ENCODE assay signal across 13 cellular contexts in the genomic region with DNA sequence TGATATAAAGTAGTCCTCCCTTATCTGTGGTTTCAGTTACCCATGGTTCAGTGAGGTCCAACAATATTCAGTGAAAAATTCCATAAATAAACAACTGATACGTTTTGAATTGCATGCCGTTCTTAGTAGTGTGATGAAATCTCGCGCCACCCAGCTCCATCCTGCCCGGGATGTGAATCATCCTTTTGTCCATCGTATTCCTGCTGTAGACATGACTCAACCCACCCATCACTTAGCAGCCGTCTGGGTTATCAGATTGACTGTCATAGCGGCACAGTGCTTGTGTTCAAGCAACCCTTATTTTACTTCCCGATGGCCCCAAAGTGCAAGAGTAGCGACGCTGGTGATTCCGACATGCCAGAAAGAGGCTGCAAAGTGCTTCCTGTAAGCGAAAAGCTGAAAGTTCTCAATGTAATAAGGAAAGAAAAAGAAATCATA. TPM values are rescaled to one million over a fixed set of nuclear protein-coding genes. Genes with fewer than 3 reads are reported as not detected.
DNase-seq lines count a peak whose midpoint lies in the region; ATAC-seq, FAIRE-seq and TF ChIP-seq lines count a peak whose summit lies in the region.
"Had no signal": no experiment of that assay in that cellular context is flagged by ENCODE, and none has a peak within 500 bp of the region (broad histone marks: within the 10 kb centered on the region; RNA-seq: fewer than 3 reads in every experiment).

No MANE protein-coding gene starts in this region.

- TF ChIP-seq RAD21 in HepG2 (CRISPR knock-in tag; IDR thresholded peaks at IDR 0.05), result no peak

- H3K4me1 Mint-ChIP-seq in endothelial cell (ENCODE audit: unreplicated experiment), result no peaks in the 10 kb centered on the region
- no peaks in the 10 kb centered on the region for H3K4me1 Mint-ChIP-seq in activated CD4-positive, alpha-beta memory T cell treated with anti-CD3 and anti-CD28 coated beads, Interleukin-2, amount 10 ng/mL, durations not matched to agents 7 days and 5 days
- H3K4me1 Mint-ChIP-seq: activated T-helper 17 cell treated with anti-CD3 and anti-CD28 coated beads, Interleukin-2, amount 50 U/mL, for 72 hours; naive thymus-derived CD4-positive, alpha-beta T cell had no signal

- in situ Hi-C loops in HepG2 (cut with HindIII; ENCODE audit: extremely low pct_ligation_motif_present, low pct_unique_long_range_greater_than_20kb), result no loop called here

- 2% methylated on average over 13 of the region's 13 CpGs for WGBS in HepG2 (ENCODE audit: low lambda C conversion rate)
- WGBS in right lobe of liver (ENCODE audit: insufficient coverage, low coverage, low lambda C conversion rate, missing lambda C conversion rate), result 75% methylated on average over 13 of the region's 13 CpGs

- H3K4me3 Mint-ChIP-seq in endothelial cell (ENCODE audit: unreplicated experiment), result no peak overlapping the region
- no peak overlapping the region for H3K4me3 Mint-ChIP-seq in activated CD4-positive, alpha-beta memory T cell treated with anti-CD3 and anti-CD28 coated beads, Interleukin-2, amount 10 ng/mL, durations not matched to agents 7 days and 5 days
- H3K4me3 Mint-ChIP-seq: activated T-helper 17 cell treated with anti-CD3 and anti-CD28 coated beads, Interleukin-2, amount 50 U/mL, for 72 hours; naive thymus-derived CD4-positive, alpha-beta T cell had no signal

- no peak overlapping the region for H3K9ac ChIP-seq in HepG2 (ENCODE audit: insufficient read depth, low read depth, low read length)

- intact Hi-C loops in HepG2 (cut with micrococcal nuclease; ENCODE audit: unreplicated experiment) (no loop called here), right lobe of liver (cut with DNase I) (no loop called here)

- CTCF ChIA-PET in HepG2 (lab: Yijun Ruan, JAX; ENCODE audit: low intra/inter-chr PET ratio, low total read pairs), result no interaction called here
- CTCF ChIA-PET in activated CD4-positive, alpha-beta memory T cell treated with anti-CD3 and anti-CD28 coated beads, Interleukin-2, amount 10 ng/mL, durations not matched to agents 7 days and 5 days (lab: Charles Lee), result no interaction called here

- TF ChIP-seq POLR2A in HepG2 (IDR thresholded peaks at IDR 0.05; ENCODE audit: insufficient read depth in 1 of 2, low read depth in 2 of 2, low read length in 2 of 2) (no peak), right lobe of liver (IDR thresholded peaks at IDR 0.05) (no peak)

- no peaks in the 10 kb centered on the region for H3K9me3 ChIP-seq in HepG2 (ENCODE audit: low read length)
- no peaks in the 10 kb centered on the region for H3K9me3 ChIP-seq in right lobe of liver
- H3K9me3 ChIP-seq: colonic mucosa had no signal

- no peak overlapping the region for H3K27ac Mint-ChIP-seq in endothelial cell (ENCODE audit: unreplicated experiment)
- H3K27ac Mint-ChIP-seq in activated CD4-positive, alpha-beta memory T cell treated with anti-CD3 and anti-CD28 coated beads, Interleukin-2, amount 10 ng/mL, durations not matched to agents 7 days and 5 days, result no peak overlapping the region
- H3K27ac Mint-ChIP-seq: activated T-helper 17 cell treated with anti-CD3 and anti-CD28 coated beads, Interleukin-2, amount 50 U/mL, for 72 hours; naive thymus-derived CD4-positive, alpha-beta T cell had no signal

- no peak for FAIRE-seq in HepG2 (lab: Jason Lieb, UNC)

- H3K79me2 ChIP-seq in HepG2 (ENCODE audit: insufficient read depth, low read length), result no peaks in the 10 kb centered on the region

- no peak overlapping the region for H3K4me2 ChIP-seq in HepG2 (ENCODE audit: low read depth, low read length)

- ATAC-seq in HepG2, result peak; percentile 61; the same call in 2 of the 3 replicates
- no peak for ATAC-seq in right lobe of liver
- no peak for ATAC-seq in HG02571 (IDR thresholded peaks at IDR 0.05; ENCODE audit: unreplicated experiment)
- ATAC-seq: activated T-helper 17 cell treated with anti-CD3 and anti-CD28 coated beads, Interleukin-2, amount 50 U/mL, for 72 hours; naive thymus-derived CD4-positive, alpha-beta T cell had no signal

- no peak overlapping the region for H2AFZ ChIP-seq in HepG2 (ENCODE audit: low read length)

- TF ChIP-seq EP300 in HepG2 (IDR thresholded peaks at IDR 0.05; ENCODE audit: low read depth in 2 of 2, low read length in 2 of 2), result no peak
- TF ChIP-seq EP300 in HepG2 (CRISPR knock-in tag; IDR thresholded peaks at IDR 0.05; ENCODE audit: borderline replicate concordance), result no peak

- H3K36me3 ChIP-seq in HepG2 (replicated peaks in 1 of 2; ENCODE audit: control insufficient read depth in 1 of 2, insufficient read depth in 2 of 2, low read length in 2 of 2), result no peaks in the 10 kb centered on the region
- H3K36me3 ChIP-seq in right lobe of liver, result no peaks in the 10 kb centered on the region
- H3K36me3 ChIP-seq: colonic mucosa had no signal

- POLR2A ChIA-PET in HepG2 (lab: Yijun Ruan, JAX), result no interaction called here
- POLR2A ChIA-PET in activated CD4-positive, alpha-beta memory T cell treated with anti-CD3 and anti-CD28 coated beads, Interleukin-2, amount 10 ng/mL, durations not matched to agents 7 days and 5 days (lab: Charles Lee), result no interaction called here

- H3K9me3 Mint-ChIP-seq in endothelial cell (ENCODE audit: unreplicated experiment), result no peaks in the 10 kb centered on the region
- H3K9me3 Mint-ChIP-seq in activated CD4-positive, alpha-beta memory T cell treated with anti-CD3 and anti-CD28 coated beads, Interleukin-2, amount 10 ng/mL, durations not matched to agents 7 days and 5 days, result no peaks in the 10 kb centered on the region
- H3K9me3 Mint-ChIP-seq: activated T-helper 17 cell treated with anti-CD3 and anti-CD28 coated beads, Interleukin-2, amount 50 U/mL, for 72 hours had no signal

- TF ChIP-seq CTCF in HepG2 (CRISPR knock-in tag; IDR thresholded peaks at IDR 0.05) (no peak), right lobe of liver (IDR thresholded peaks at IDR 0.05) (no peak), fibroblast of pulmonary artery (IDR thresholded peaks at IDR 0.05; ENCODE audit: low read length, missing control alignments) (no peak), endothelial cell (IDR thresholded peaks at IDR 0.05; ENCODE audit: unreplicated experiment) (no peak)

- H3K27me3 ChIP-seq in HepG2 (ENCODE audit: control insufficient read depth in 1 of 2, insufficient read depth in 2 of 2, low read length in 2 of 2), result peaks cover 1 to 21% of the 10 kb centered on the region in 2 experiments; a peak in 2 of 5 replicates
- no peaks in the 10 kb centered on the region for H3K27me3 ChIP-seq in right lobe of liver
- H3K27me3 ChIP-seq: colonic mucosa had no signal

- no peaks in the 10 kb centered on the region for H4K20me1 ChIP-seq in HepG2 (ENCODE audit: insufficient read depth, low read length)

- DNase-seq in HepG2 (ENCODE audit: low spot score), result peak; percentile 41
- no peak for DNase-seq in right lobe of liver
- peak; percentile 88 for DNase-seq in SW480 (ENCODE audit: low spot score)
- peak; percentile 94 for DNase-seq in fibroblast of pulmonary artery (ENCODE audit: low read depth)
- DNase-seq in endothelial cell (ENCODE audit: low spot score), result no peak
- no peak for DNase-seq in activated CD4-positive, alpha-beta memory T cell treated with anti-CD3 and anti-CD28 coated beads, Interleukin-2, amount 10 ng/mL, durations not matched to agents 7 days and 5 days
- no peak for DNase-seq in stimulated activated naive CD4-positive, alpha-beta T cell (lab: John Stamatoyannopoulos, UW)
- DNase-seq: AML-193; colonic mucosa; naive thymus-derived CD4-positive, alpha-beta T cell; NCI-H187 treated with DMSO at 0.1 percent for 48 hours had no signal

- BruUV-seq in HepG2 (replicated peaks; lab: Mats Ljungman, UMichigan), result no TSS peak

- H3K4me1 ChIP-seq in HepG2 (ENCODE audit: insufficient read depth, low read length) (no peaks in the 10 kb centered on the region), right lobe of liver (no peaks in the 10 kb centered on the region)
- H3K4me1 ChIP-seq: colonic mucosa had no signal

- H3K36me3 Mint-ChIP-seq in endothelial cell (ENCODE audit: low read depth, unreplicated experiment), result no peaks in the 10 kb centered on the region
- H3K36me3 Mint-ChIP-seq in activated CD4-positive, alpha-beta memory T cell treated with anti-CD3 and anti-CD28 coated beads, Interleukin-2, amount 10 ng/mL, durations not matched to agents 7 days and 5 days (ENCODE audit: low read depth), result no peaks in the 10 kb centered on the region
- H3K36me3 Mint-ChIP-seq: naive thymus-derived CD4-positive, alpha-beta T cell had no signal

- no peak overlapping the region for H3K4me3 ChIP-seq in HepG2 (replicated peaks in 1 of 3; ENCODE audit: insufficient read depth in 1 of 3, low read depth in 2 of 3, low read length in 3 of 3)
- H3K4me3 ChIP-seq in right lobe of liver, result no peak overlapping the region
- H3K4me3 ChIP-seq in fibroblast of pulmonary artery (replicated peaks; ENCODE audit: low read depth, low read length), result peak overlapping the region; percentile 25
- H3K4me3 ChIP-seq: colonic mucosa had no signal

- H3K27ac ChIP-seq in HepG2 (ENCODE audit: extremely low read length, insufficient read depth, low read length) (no peak overlapping the region), right lobe of liver (no peak overlapping the region)
- H3K27ac ChIP-seq: colonic mucosa had no signal

- H3K27me3 Mint-ChIP-seq in endothelial cell (ENCODE audit: unreplicated experiment), result no peaks in the 10 kb centered on the region
- H3K27me3 Mint-ChIP-seq in activated CD4-positive, alpha-beta memory T cell treated with anti-CD3 and anti-CD28 coated beads, Interleukin-2, amount 10 ng/mL, durations not matched to agents 7 days and 5 days, result peaks cover 1% of the 10 kb centered on the region

RNA-seq across cellular contexts. Expression of a gene that starts 48.0 kb away (rescaled TPM):
- 0.62 and 0.72 TPM in 2 replicates for total RNA-seq in HepG2 (2016; rRNA removed; fragmentation: Illumina TruSeq; extraction: Trizol)
- total RNA-seq in HepG2 (2016; cell fraction: cytosol; rRNA removed; fragmentation: Illumina TruSeq; extraction: Trizol; ENCODE audit: low read depth), result 0.35 and 0.40 TPM in 2 replicates
- total RNA-seq in HepG2 (2016; cell fraction: insoluble cytoplasmic fraction; rRNA removed; fragmentation: Illumina TruSeq; extraction: Trizol), result 0.65 and 0.95 TPM in 2 replicates
- total RNA-seq in HepG2 (2016; cell fraction: membrane; rRNA removed; fragmentation: Illumina TruSeq; extraction: Trizol), result 0.68 and 0.86 TPM in 2 replicates
- total RNA-seq in HepG2 (2016; cell fraction: nucleus; rRNA removed; fragmentation: Illumina TruSeq; extraction: Trizol), result 0.63 and 0.84 TPM in 2 replicates
- 0.48 and 0.74 TPM in 2 replicates for polyA plus RNA-seq in HepG2 (2011; rRNA removed)
- 0.50 and 0.70 TPM in 2 replicates for polyA plus RNA-seq in HepG2 (2011; cell fraction: cytosol; rRNA removed)
- 2.1 and 2.7 TPM in 2 replicates for polyA plus RNA-seq in HepG2 (2011; cell fraction: nucleus; rRNA removed)
- polyA plus RNA-seq in HepG2 (2012), result 0.20 and 1.0 TPM in 2 replicates
- 0.09 and 0.14 TPM in 2 replicates for polyA plus RNA-seq in HepG2 (2016; cell fraction: cytosol; fragmentation: Illumina TruSeq; extraction: Trizol; ENCODE audit: low read depth)
- polyA plus RNA-seq in HepG2 (2016; cell fraction: insoluble cytoplasmic fraction; fragmentation: Illumina TruSeq; extraction: Trizol; ENCODE audit: low read depth), result 0.54 and 0.84 TPM in 2 replicates
- polyA plus RNA-seq in HepG2 (2016; cell fraction: membrane; fragmentation: Illumina TruSeq; extraction: Trizol; ENCODE audit: low read depth), result 0.31 and 0.45 TPM in 2 replicates
- polyA plus RNA-seq in HepG2 (2016; cell fraction: nucleus; fragmentation: Illumina TruSeq; extraction: Trizol; ENCODE audit: insufficient read depth, low read depth), result 1.2 and 1.6 TPM in 2 replicates
- polyA minus RNA-seq in HepG2 (2011; rRNA and poly(A)+ RNA removed; ENCODE audit: low replicate concordance), result 0.82 and 1.4 TPM in 2 replicates
- polyA minus RNA-seq in HepG2 (2011; cell fraction: cytosol; rRNA and poly(A)+ RNA removed), result 0.99 and 1.1 TPM in 2 replicates
- 0.52 and 0.62 TPM in 2 replicates for polyA minus RNA-seq in HepG2 (2011; cell fraction: nucleus; rRNA and poly(A)+ RNA removed)
- 1 to 10 TPM in 3 of 6 experiments, under 1 TPM in 3; 0.39 to 1.7 (median 0.84) TPM for total RNA-seq in right lobe of liver
- 98.2 TPM for total RNA-seq in endothelial cell (ENCODE audit: unreplicated experiment)
- under 1 TPM; 0.91 to 0.93 TPM for total RNA-seq in activated CD4-positive, alpha-beta memory T cell treated with anti-CD3 and anti-CD28 coated beads, Interleukin-2, amount 10 ng/mL, durations not matched to agents 7 days and 5 days

Comparison
In these comparisons a context has a peak if more than half of its experiments do, and no peak if none do; other contexts are left out.
1. DNase-seq: peak in HepG2 (single experiment), SW480 (single experiment) and fibroblast of pulmonary artery (single experiment); none in right lobe of liver (0 of 3), endothelial cell (single experiment), activated CD4-positive, alpha-beta memory T cell treated with anti-CD3 and anti-CD28 coated beads, Interleukin-2, amount 10 ng/mL, durations not matched to agents 7 days and 5 days (single experiment) and stimulated activated naive CD4-positive, alpha-beta T cell (0 of 6).
2. RNA of a gene that starts 48.0 kb away (total RNA-seq): 98.2 TPM in endothelial cell (single experiment); 0.39 to 1.7 TPM in right lobe of liver, 0.91 to 0.93 TPM in activated CD4-positive, alpha-beta memory T cell treated with anti-CD3 and anti-CD28 coated beads, Interleukin-2, amount 10 ng/mL, durations not matched to agents 7 days and 5 days and 0.35 to 0.95 TPM in HepG2; every median in the first group is over 10 times any median in the second.